Comparison of ENCODE assay signal across 7 cellular contexts in genomic region chr17:41322264-41322902, GRCh38. TPM values are rescaled to one million over a fixed set of nuclear protein-coding genes. Genes with fewer than 3 reads are reported as not detected.
DNase-seq lines count a peak whose midpoint lies in the region; ATAC-seq, FAIRE-seq and TF ChIP-seq lines count a peak whose summit lies in the region.

No MANE protein-coding gene starts in this region.

- H2AFZ ChIP-seq in osteoblast (ENCODE audit: low read length), result peak overlapping the region; percentile 43

- no peak for FAIRE-seq in HTR-8/SVneo (lab: Jason Lieb, UNC)

- no peak overlapping the region for H3K27ac ChIP-seq in DOHH2 (ENCODE audit: low read depth, low read length)
- peak overlapping the region; percentile 36 for H3K27ac ChIP-seq in osteoblast (ENCODE audit: low read depth, low read length)

- TF ChIP-seq POLR2A in erythroblast (IDR thresholded peaks at IDR 0.05; ENCODE audit: low read length), result no peak

- no peaks in the 10 kb centered on the region for H4K20me1 ChIP-seq in DOHH2 (ENCODE audit: control insufficient read depth, insufficient read depth, low read depth, low read length)
- H4K20me1 ChIP-seq in osteoblast (ENCODE audit: insufficient read depth, low read length), result no peaks in the 10 kb centered on the region

- H3K4me2 ChIP-seq in DOHH2 (ENCODE audit: low read length), result no peak overlapping the region
- peak overlapping the region; percentile 8 for H3K4me2 ChIP-seq in osteoblast (ENCODE audit: insufficient read depth, low read length)

- no peaks in the 10 kb centered on the region for H3K9me2 ChIP-seq in DOHH2 (replicated peaks; ENCODE audit: control insufficient read depth, low read length)

- TF ChIP-seq CTCF in DOHH2 (IDR thresholded peaks at IDR 0.05; ENCODE audit: low read depth, low read length, poor library complexity, severe bottlenecking) (peak; percentile 78), osteoblast (IDR thresholded peaks at IDR 0.05; ENCODE audit: extremely low read depth, low read depth, low read length) (peak; percentile 91)

- H3K27me3 ChIP-seq in DOHH2 (ENCODE audit: control insufficient read depth, low read length) (no peaks in the 10 kb centered on the region), osteoblast (ENCODE audit: insufficient read depth, low read length) (no peaks in the 10 kb centered on the region)

- H3K79me2 ChIP-seq in DOHH2 (ENCODE audit: control insufficient read depth, low read length) (no peaks in the 10 kb centered on the region), osteoblast (ENCODE audit: insufficient read depth, low read length) (no peaks in the 10 kb centered on the region)

- peaks cover 25% of the 10 kb centered on the region for H3K4me1 ChIP-seq in DOHH2 (ENCODE audit: control insufficient read depth, low read length)
- H3K4me1 ChIP-seq in osteoblast (ENCODE audit: insufficient read depth, low read length), result no peaks in the 10 kb centered on the region

- DNase-seq in HTR-8/SVneo (ENCODE audit: insufficient read length, low spot score) (peak; percentile 68), RPMI8226 (peak; percentile 56), erythroblast (lab: John Stamatoyannopoulos, UW) (peak; percentile 10 to 13), osteoblast (ENCODE audit: insufficient read length, low spot score, missing footprints) (peak; percentile 94), mucosa of gallbladder (ENCODE audit: low spot score) (no peak)

- no peaks in the 10 kb centered on the region for H3F3A ChIP-seq in DOHH2 (ENCODE audit: control insufficient read depth, insufficient read depth)

- H3K4me3 ChIP-seq in DOHH2 (ENCODE audit: low read length) (no peak overlapping the region), osteoblast (ENCODE audit: insufficient read depth, low read length) (no peak overlapping the region)

- no peaks in the 10 kb centered on the region; the same call in 1 of the 2 replicates for H3K36me3 ChIP-seq in DOHH2 (ENCODE audit: control insufficient read depth, low read length)
- H3K36me3 ChIP-seq in osteoblast (ENCODE audit: insufficient read depth, low read length), result no peaks in the 10 kb centered on the region

- ATAC-seq in GM21786 (IDR thresholded peaks at IDR 0.05; ENCODE audit: unreplicated experiment), result no peak

- H3K9me3 ChIP-seq in DOHH2 (ENCODE audit: control insufficient read depth, insufficient read depth, low read length), result peaks cover 16% of the 10 kb centered on the region
- H3K9me3 ChIP-seq in osteoblast (ENCODE audit: low read depth, low read length), result no peaks in the 10 kb centered on the region

RNA-seq across cellular contexts. Expression of gene KRTAP17-1, which starts 6.9 kb away (rescaled TPM):
- total RNA-seq in osteoblast, result not detected in 2 replicates
- total RNA-seq in mucosa of gallbladder, result not detected

RNA-seq across cellular contexts. Expression of gene KRTAP16-1, which starts 13.3 kb away (rescaled TPM):
- total RNA-seq in osteoblast, result not detected in 2 replicates
- total RNA-seq in mucosa of gallbladder, result not detected

RNA-seq across cellular contexts. Expression of gene KRTAP29-1, which starts 19.7 kb away (rescaled TPM):
- total RNA-seq in osteoblast (not detected in 2 replicates), mucosa of gallbladder (not detected)

RNA-seq across cellular contexts. Expression of gene KRT33A, which starts 28.2 kb away (rescaled TPM):
- not detected in 2 replicates for total RNA-seq in osteoblast
- total RNA-seq in mucosa of gallbladder, result not detected

RNA-seq across cellular contexts. Expression of gene KRTAP9-7, which starts 46.9 kb away (rescaled TPM):
- total RNA-seq in osteoblast (not detected in 2 replicates), mucosa of gallbladder (not detected)
